24 cellular contexts compared by ENCODE assay signal in the genomic region with DNA sequence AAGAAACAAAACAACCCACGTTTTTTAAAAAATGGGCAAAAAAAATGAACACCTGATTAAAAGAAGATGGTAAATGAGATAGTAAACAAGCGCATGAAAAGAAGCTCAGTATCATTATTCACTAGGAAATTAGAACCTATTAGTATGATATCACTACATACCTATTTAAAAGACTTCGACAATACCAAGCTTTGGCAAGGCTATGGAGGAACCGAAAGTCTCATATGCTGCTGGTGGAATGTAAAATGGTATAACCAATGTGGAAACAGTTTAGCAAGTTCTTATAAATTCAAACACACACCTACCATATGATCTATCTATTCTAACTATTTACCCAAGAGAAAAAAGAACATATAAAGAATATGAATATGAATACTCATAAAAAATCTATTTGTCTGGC.
"Had no signal": no experiment of that assay in that cellular context is flagged by ENCODE, and none has a peak within 500 bp of the region (broad histone marks: within the 10 kb centered on the region; RNA-seq: fewer than 3 reads in every experiment).

No MANE protein-coding gene starts in this region.

- H3K4me3 ChIP-seq: breast epithelium, SJSA1 had no signal

- H3K27ac ChIP-seq: breast epithelium, SJSA1 had no signal

- H3K4me3 Mint-ChIP-seq: activated CD8-positive, alpha-beta T cell treated with anti-CD3 and anti-CD28 coated beads, Interleukin-2, amount 10 ng/mL, durations not matched to agents 7 days and 5 days; activated naive CD8-positive, alpha-beta T cell treated with anti-CD3 and anti-CD28 coated beads, Interleukin-2, amount 10 ng/mL, durations not matched to agents 7 days and 5 days; T-helper 1 cell treated with Interleukin-12 subunit alpha and Interleukin-12 subunit beta and Interleukin-4 antibody, amounts not matched to agents 30 μg/mL and 1 μg/mL, for 36 hours; WTC11 had no signal

- H3K9me3 ChIP-seq: breast epithelium, SJSA1 had no signal

- H3K27ac Mint-ChIP-seq: activated CD8-positive, alpha-beta T cell treated with anti-CD3 and anti-CD28 coated beads, Interleukin-2, amount 10 ng/mL, durations not matched to agents 7 days and 5 days; activated naive CD8-positive, alpha-beta T cell treated with anti-CD3 and anti-CD28 coated beads, Interleukin-2, amount 10 ng/mL, durations not matched to agents 7 days and 5 days; T-helper 1 cell treated with Interleukin-12 subunit alpha and Interleukin-12 subunit beta and Interleukin-4 antibody, amounts not matched to agents 30 μg/mL and 1 μg/mL, for 36 hours; WTC11 had no signal

- H3K36me3 Mint-ChIP-seq: activated naive CD8-positive, alpha-beta T cell treated with anti-CD3 and anti-CD28 coated beads, Interleukin-2, amount 10 ng/mL, durations not matched to agents 7 days and 5 days; WTC11 had no signal

- DNase-seq: activated CD4-positive, alpha-beta T cell treated with anti-CD3 and anti-CD28 coated beads for 48 hours; activated CD4-positive, alpha-beta T cell treated with anti-CD3 and anti-CD28 coated beads, Interleukin-2, amount 50 U/mL, for 4 hours; activated CD4-positive, CD25-positive, alpha-beta regulatory T cell treated with anti-CD3 and anti-CD28 coated beads, Interleukin-2, amount 50 U/mL, for 72 hours; activated CD8-positive, alpha-beta memory T cell treated with anti-CD3 and anti-CD28 coated beads, Interleukin-2, amount 50 U/mL, for 48 hours; activated CD8-positive, alpha-beta T cell treated with anti-CD3 and anti-CD28 coated beads, Interleukin-2, amount 10 ng/mL, durations not matched to agents 7 days and 5 days; activated naive CD4-positive, alpha-beta T cell treated with anti-CD3 and anti-CD28 coated beads, Interleukin-2, amount 50 U/mL, for 16 hours; activated naive CD8-positive, alpha-beta T cell treated with anti-CD3 and anti-CD28 coated beads, Interleukin-2, amount 10 ng/mL, durations not matched to agents 7 days and 5 days; activated T-cell treated with anti-CD3 and anti-CD28 coated beads, Interleukin-2, amount 50 U/mL, for 1 hour; aorta; caudate nucleus; Karpas-422; NCI-H1048; NCI-H146; NCI-H2029; NCI-H510A treated with DMSO at 0.1 percent for 48 hours; NCI-H69; OCI-M1; SHP77 had no signal

- H3K4me1 ChIP-seq: breast epithelium, SJSA1 had no signal

- H3K36me3 ChIP-seq: breast epithelium, SJSA1 had no signal

- H3K4me1 Mint-ChIP-seq: activated naive CD8-positive, alpha-beta T cell treated with anti-CD3 and anti-CD28 coated beads, Interleukin-2, amount 10 ng/mL, durations not matched to agents 7 days and 5 days had no signal

- H3K9me3 Mint-ChIP-seq: activated naive CD8-positive, alpha-beta T cell treated with anti-CD3 and anti-CD28 coated beads, Interleukin-2, amount 10 ng/mL, durations not matched to agents 7 days and 5 days; T-helper 1 cell treated with Interleukin-12 subunit alpha and Interleukin-12 subunit beta and Interleukin-4 antibody, amounts not matched to agents 30 μg/mL and 1 μg/mL, for 36 hours had no signal

- ATAC-seq: activated CD8-positive, alpha-beta T cell treated with anti-CD3 and anti-CD28 coated beads, Interleukin-2, amount 10 ng/mL, durations not matched to agents 7 days and 5 days; Panc1; SK-N-SH treated with all-trans-retinoic acid at 6 μM for 48 hours; WTC11 had no signal

- H3K27me3 ChIP-seq: breast epithelium, SJSA1 had no signal
